29 cellular contexts compared by ENCODE assay signal in genomic region chr7:22127835-22128527, GRCh38.
DNase-seq lines count a peak whose midpoint lies in the region; ATAC-seq, FAIRE-seq and TF ChIP-seq lines count a peak whose summit lies in the region.
"Had no signal": no experiment of that assay in that cellular context is flagged by ENCODE, and none has a peak within 500 bp of the region (broad histone marks: within the 10 kb centered on the region; RNA-seq: fewer than 3 reads in every experiment).

No MANE protein-coding gene starts in this region.

- H3K27ac ChIP-seq in psoas muscle, result peak overlapping the region; percentile 34
- H3K27ac ChIP-seq: ascending aorta, BLaER1, SJCRH30, stomach had no signal

- H3K4me3 Mint-ChIP-seq in endothelial cell (ENCODE audit: unreplicated experiment), result peak overlapping the region; percentile 14
- H3K4me3 Mint-ChIP-seq: activated naive CD8-positive, alpha-beta T cell treated with anti-CD3 and anti-CD28 coated beads for 36 hours; activated T-cell treated with anti-CD3 and anti-CD28 coated beads, Interleukin-2, amount 50 U/mL, for 24 hours; dendritic cell treated with granulocyte-macrophage colony-stimulating factor and Interleukin-4, amounts not matched to agents 40 ng/mL and 50 ng/mL, for 4 days; H9; mesothelial cell of epicardium had no signal

- no peak for DNase-seq in D721Med (ENCODE audit: insufficient read length, low spot score)
- DNase-seq in endothelial cell (ENCODE audit: low spot score), result no peak
- DNase-seq in psoas muscle, result no peak
- DNase-seq in NCI-H1436 (lab: John Stamatoyannopoulos, UW), result no peak
- no peak for DNase-seq in NCI-H1105 (lab: John Stamatoyannopoulos, UW)
- DNase-seq: activated effector memory CD4-positive, alpha-beta T cell treated with anti-CD3 and anti-CD28 coated beads, Interleukin-2, amount 50 U/mL, for 16 hours; activated naive CD8-positive, alpha-beta T cell treated with anti-CD3 and anti-CD28 coated beads for 36 hours; activated T-cell treated with anti-CD3 and anti-CD28 coated beads, Interleukin-2, amount 50 U/mL, for 24 hours; H9; Karpas-422; NCI-H1436 treated with DMSO at 0.1 percent for 48 hours; NCI-H2081 treated with DMSO at 0.1 percent for 48 hours; NCI-H345; NCI-H748 treated with DMSO at 0.1 percent for 48 hours; SJCRH30; stimulated activated CD4-positive, alpha-beta T cell treated with anti-CD3 and anti-CD28 coated beads, Interleukin-12 subunit alpha, Interleukin-12 subunit beta, amount 100 ng/mL, for 4 hours; stimulated activated CD4-positive, alpha-beta T cell treated with anti-CD3 and anti-CD28 coated beads, Interleukin-2, amount 100 ng/mL, for 48 hours; stomach had no signal

- H3K27ac Mint-ChIP-seq in endothelial cell (ENCODE audit: unreplicated experiment), result peak overlapping the region; percentile 79
- H3K27ac Mint-ChIP-seq: activated naive CD8-positive, alpha-beta T cell treated with anti-CD3 and anti-CD28 coated beads for 36 hours; activated T-cell treated with anti-CD3 and anti-CD28 coated beads, Interleukin-2, amount 50 U/mL, for 24 hours; dendritic cell treated with granulocyte-macrophage colony-stimulating factor and Interleukin-4, amounts not matched to agents 40 ng/mL and 50 ng/mL, for 4 days; H9; mesothelial cell of epicardium had no signal

- H3K27me3 ChIP-seq in psoas muscle (ENCODE audit: insufficient read depth in 3 of 3, low read length in 2 of 3), result peaks cover 0 to 1% (median 0%) of the 10 kb centered on the region in 3 donors
- H3K27me3 ChIP-seq: ascending aorta, BLaER1, SJCRH30, stomach, tibial nerve had no signal

- ATAC-seq in SK-N-SH treated with all-trans-retinoic acid at 6 μM for 48 hours (peak; percentile 64), psoas muscle (no peak), GM21360 (IDR thresholded peaks at IDR 0.05; ENCODE audit: unreplicated experiment) (no peak)
- ATAC-seq: sciatic nerve had no signal

- intact Hi-C loops in psoas muscle (cut with DNase I), result no loop called here

- H3K36me3 ChIP-seq in psoas muscle (ENCODE audit: insufficient read depth in 1 of 2, low read depth in 1 of 2), result peaks cover 0 to 4% of the 10 kb centered on the region in 2 donors
- H3K36me3 ChIP-seq: SJCRH30 had no signal

- H3K27me3 Mint-ChIP-seq in endothelial cell (ENCODE audit: unreplicated experiment), result peaks cover 1% of the 10 kb centered on the region
- H3K27me3 Mint-ChIP-seq: activated naive CD8-positive, alpha-beta T cell treated with anti-CD3 and anti-CD28 coated beads for 36 hours had no signal

- no peaks in the 10 kb centered on the region for H3K9me3 ChIP-seq in psoas muscle
- H3K9me3 ChIP-seq: ascending aorta, BLaER1, SJCRH30, stomach, tibial nerve had no signal

- WGBS in psoas muscle, 3 donors, result 64 to 71% (median 68%) methylated on average over 6 of the region's 6 CpGs

- H3K4me1 ChIP-seq in psoas muscle, result no peaks in the 10 kb centered on the region
- H3K4me1 ChIP-seq: ascending aorta, SJCRH30, tibial nerve had no signal

- peaks cover 52% of the 10 kb centered on the region for H3K4me1 Mint-ChIP-seq in endothelial cell (ENCODE audit: unreplicated experiment)
- H3K4me1 Mint-ChIP-seq: activated naive CD8-positive, alpha-beta T cell treated with anti-CD3 and anti-CD28 coated beads for 36 hours had no signal

- no peaks in the 10 kb centered on the region for H3K9me3 Mint-ChIP-seq in endothelial cell (ENCODE audit: unreplicated experiment)
- H3K9me3 Mint-ChIP-seq: activated naive CD8-positive, alpha-beta T cell treated with anti-CD3 and anti-CD28 coated beads for 36 hours; activated T-cell treated with anti-CD3 and anti-CD28 coated beads, Interleukin-2, amount 50 U/mL, for 24 hours; dendritic cell treated with granulocyte-macrophage colony-stimulating factor and Interleukin-4, amounts not matched to agents 40 ng/mL and 50 ng/mL, for 4 days; H9; mesothelial cell of epicardium had no signal

- TF ChIP-seq CTCF in D721Med (IDR thresholded peaks at IDR 0.05; ENCODE audit: insufficient read depth, missing control alignments) (no peak), endothelial cell (IDR thresholded peaks at IDR 0.05; ENCODE audit: unreplicated experiment) (no peak), psoas muscle (IDR thresholded peaks at IDR 0.05) (no peak)

- peaks cover 50% of the 10 kb centered on the region for H3K36me3 Mint-ChIP-seq in endothelial cell (ENCODE audit: low read depth, unreplicated experiment)
- H3K36me3 Mint-ChIP-seq: activated naive CD8-positive, alpha-beta T cell treated with anti-CD3 and anti-CD28 coated beads for 36 hours; mesothelial cell of epicardium had no signal

- no peak overlapping the region for H3K4me3 ChIP-seq in psoas muscle
- H3K4me3 ChIP-seq: ascending aorta, BLaER1, SJCRH30, stomach, tibial nerve had no signal

- peak; percentile 44 for FAIRE-seq in D721Med (lab: Jason Lieb, UNC)
- FAIRE-seq: endometrium, GM12891, islet of Langerhans had no signal

TF ChIP-seq in SK-N-SH treated with all-trans-retinoic acid at 6 μM for 48 hours, 23 proteins besides CTCF, POLR2A, EP300 and RAD21:
- TF ChIP-seq SNAI2 (CRISPR knock-in tag; IDR thresholded peaks at IDR 0.05), result peak; percentile 9; the same call in 1 of the 2 replicates
- TF ChIP-seq CREB5 (CRISPR knock-in tag; IDR thresholded peaks at IDR 0.05; ENCODE audit: low read depth), result 0 out of 2 replicates have a peak, but pooled peaks have one; percentile 23
- peak; percentile 69; the same call in 1 of the 2 replicates for TF ChIP-seq TCF4 (CRISPR knock-in tag; IDR thresholded peaks at IDR 0.05; ENCODE audit: borderline replicate concordance)
- TF ChIP-seq GLIS3 (CRISPR knock-in tag; IDR thresholded peaks at IDR 0.05), result 0 out of 2 replicates have a peak, but pooled peaks have one; percentile 9
- TF ChIP-seq BACH2 (CRISPR knock-in tag; IDR thresholded peaks at IDR 0.05; ENCODE audit: borderline replicate concordance), result no peak
- TF ChIP-seq TOX (CRISPR knock-in tag; IDR thresholded peaks at IDR 0.05; ENCODE audit: borderline replicate concordance), result no peak
- no peak; the same call in 1 of the 2 replicates for TF ChIP-seq CSDC2 (CRISPR knock-in tag; IDR thresholded peaks at IDR 0.05)
- no peak for TF ChIP-seq ESRRG (CRISPR knock-in tag; IDR thresholded peaks at IDR 0.05)
- TF ChIP-seq ZNF8 (CRISPR knock-in tag; IDR thresholded peaks at IDR 0.05), result no peak
- no peak for TF ChIP-seq ZNF70 (CRISPR knock-in tag; IDR thresholded peaks at IDR 0.05)
- TF ChIP-seq PPARA (CRISPR knock-in tag; IDR thresholded peaks at IDR 0.05; ENCODE audit: borderline replicate concordance), result no peak
- TF ChIP-seq ZFP3 (CRISPR knock-in tag; IDR thresholded peaks at IDR 0.05), result peak; percentile 13; the same call in 1 of the 2 replicates
- TF ChIP-seq ZC3H10 (CRISPR knock-in tag; IDR thresholded peaks at IDR 0.05), result no peak
- TF ChIP-seq RARB (CRISPR knock-in tag; IDR thresholded peaks at IDR 0.05), result no peak
- TF ChIP-seq ISL1 (CRISPR knock-in tag; IDR thresholded peaks at IDR 0.05), result peak; percentile 92
- no peak for TF ChIP-seq PATZ1 (CRISPR knock-in tag; IDR thresholded peaks at IDR 0.05; ENCODE audit: borderline replicate concordance)
- TF ChIP-seq TSHZ2 (CRISPR knock-in tag; IDR thresholded peaks at IDR 0.05), result peak; percentile 75; the same call in 1 of the 2 replicates
